ENCODE assay signal across 9 cellular contexts in genomic region chr7:74290590-74290950, GRCh38. TPM values are rescaled to one million over a fixed set of nuclear protein-coding genes. Genes with fewer than 3 reads are reported as not detected.
DNase-seq lines count a peak whose midpoint lies in the region; ATAC-seq, FAIRE-seq and TF ChIP-seq lines count a peak whose summit lies in the region.
"Had no signal": no experiment of that assay in that cellular context is flagged by ENCODE, and none has a peak within 500 bp of the region (broad histone marks: within the 10 kb centered on the region; RNA-seq: fewer than 3 reads in every experiment).

No MANE protein-coding gene starts in this region.

- H3K9me3 ChIP-seq in keratinocyte (ENCODE audit: control insufficient read depth, low read depth, low read length), result no peaks in the 10 kb centered on the region

- CTCF ChIA-PET in activated CD4-positive, alpha-beta T cell treated with anti-CD3 and anti-CD28 coated beads for 36 hours (lab: Charles Lee), result no interaction called here

- peak overlapping the region; percentile 71 for H3K9ac ChIP-seq in keratinocyte (ENCODE audit: control insufficient read depth, extremely low read depth, insufficient read depth, low read length)

- no peaks in the 10 kb centered on the region for H4K20me1 ChIP-seq in keratinocyte (ENCODE audit: control insufficient read depth, extremely low read depth, insufficient read depth, low read length)

- peak overlapping the region; percentile 69 to 83 (median 75) for H3K4me3 ChIP-seq in keratinocyte (ENCODE audit: control insufficient read depth in 2 of 3, extremely low read depth in 1 of 3, insufficient read depth in 2 of 3, low read depth in 1 of 3, low read length in 3 of 3)

- intact Hi-C loops in activated CD4-positive, alpha-beta T cell treated with anti-CD3 and anti-CD28 coated beads for 36 hours (cut with DNase I, micrococcal nuclease), result loop anchor here in 1 of 2 experiments (5.0 kb wide), 1 partner anchor 52 kb away; no protein-coding TSS in a partner anchor
- intact Hi-C loops in activated T-helper 2 cell treated with anti-CD3 and anti-CD28 coated beads, Interferon-gamma antibody, Interleukin-2, Interleukin-4, amounts not matched to agents 10 μg/mL and 5 μg/mL and 100 μg/mL, durations not matched to agents 14 hours and 24 hours and 36 hours (cut with micrococcal nuclease), result no loop called here

- ATAC-seq in activated CD4-positive, alpha-beta T cell treated with anti-CD3 and anti-CD28 coated beads for 36 hours, result no peak
- no peak for ATAC-seq in HG02642 (IDR thresholded peaks at IDR 0.05; ENCODE audit: poor library complexity, unreplicated experiment)

- dilution Hi-C loops in keratinocyte (cut with MboI; ENCODE audit: extremely low pct_ligation_motif_present, low sequenced_read_pairs), result no loop called here

- no peak overlapping the region for H3K27ac ChIP-seq in keratinocyte (ENCODE audit: control insufficient read depth, insufficient read depth, low read length)
- H3K27ac ChIP-seq in substantia nigra (ENCODE audit: low read depth, low read length, poor library complexity, severe bottlenecking), result peak overlapping the region; percentile 90

- peak overlapping the region; percentile 83 for H3K4me2 ChIP-seq in keratinocyte (ENCODE audit: control insufficient read depth, extremely low read depth, insufficient read depth, low read depth, low read length)

- peak overlapping the region; percentile 21 for H3K4me3 Mint-ChIP-seq in activated CD4-positive, alpha-beta T cell treated with anti-CD3 and anti-CD28 coated beads for 36 hours
- peak overlapping the region; percentile 2 for H3K4me3 Mint-ChIP-seq in activated T-helper 2 cell treated with anti-CD3 and anti-CD28 coated beads, Interferon-gamma antibody, Interleukin-2, Interleukin-4, amounts not matched to agents 10 μg/mL and 5 μg/mL and 100 μg/mL, durations not matched to agents 14 hours and 24 hours and 36 hours (ENCODE audit: low read depth)

- no peaks in the 10 kb centered on the region for H3K36me3 Mint-ChIP-seq in activated CD4-positive, alpha-beta T cell treated with anti-CD3 and anti-CD28 coated beads for 36 hours (ENCODE audit: low read depth)
- H3K36me3 Mint-ChIP-seq in activated T-helper 2 cell treated with anti-CD3 and anti-CD28 coated beads, Interferon-gamma antibody, Interleukin-2, Interleukin-4, amounts not matched to agents 10 μg/mL and 5 μg/mL and 100 μg/mL, durations not matched to agents 14 hours and 24 hours and 36 hours (ENCODE audit: low read depth), result no peaks in the 10 kb centered on the region

- peaks cover 26% of the 10 kb centered on the region for H3K79me2 ChIP-seq in keratinocyte (ENCODE audit: control insufficient read depth, insufficient read depth, low read length)

- peak overlapping the region; percentile 38 for H2AFZ ChIP-seq in keratinocyte (ENCODE audit: control insufficient read depth, low read length)

- POLR2A ChIA-PET in activated CD4-positive, alpha-beta T cell treated with anti-CD3 and anti-CD28 coated beads for 36 hours (lab: Charles Lee), result no interaction called here

- no peaks in the 10 kb centered on the region for H3K36me3 ChIP-seq in keratinocyte (ENCODE audit: control insufficient read depth in 2 of 2, extremely low read depth in 1 of 2, insufficient read depth in 2 of 2, low read length in 2 of 2)

- H3K4me1 ChIP-seq in keratinocyte (ENCODE audit: control insufficient read depth, extremely low read depth, insufficient read depth, low read length), result peaks cover 26% of the 10 kb centered on the region

- no peak for DNase-seq in activated CD4-positive, alpha-beta T cell treated with anti-CD3 and anti-CD28 coated beads for 36 hours
- DNase-seq in activated CD4-positive, alpha-beta T cell treated with anti-CD3 and anti-CD28 coated beads for 48 hours, result no peak
- DNase-seq in activated T-helper 2 cell treated with anti-CD3 and anti-CD28 coated beads, Interferon-gamma antibody, Interleukin-2, Interleukin-4, amounts not matched to agents 10 μg/mL and 5 μg/mL and 100 μg/mL, durations not matched to agents 14 hours and 24 hours and 36 hours (ENCODE audit: low spot score), result no peak
- no peak for DNase-seq in keratinocyte (ENCODE audit: low read depth, low spot score)
- DNase-seq in substantia nigra (lab: John Stamatoyannopoulos, UW), result peak in 17 of 49 donors; percentile 16 to 60 (median 42)
- DNase-seq in HuH-7 (ENCODE audit: low spot score), result no peak
- no peak for DNase-seq in stimulated activated CD4-positive, alpha-beta T cell treated with anti-CD3 and anti-CD28 coated beads, Interleukin-2, amount 100 ng/mL, for 48 hours
- DNase-seq: NCI-H187 treated with DMSO at 0.1 percent for 48 hours had no signal

- no peak overlapping the region for H3K27ac Mint-ChIP-seq in activated CD4-positive, alpha-beta T cell treated with anti-CD3 and anti-CD28 coated beads for 36 hours
- no peak overlapping the region for H3K27ac Mint-ChIP-seq in activated T-helper 2 cell treated with anti-CD3 and anti-CD28 coated beads, Interferon-gamma antibody, Interleukin-2, Interleukin-4, amounts not matched to agents 10 μg/mL and 5 μg/mL and 100 μg/mL, durations not matched to agents 14 hours and 24 hours and 36 hours

- peaks cover 16% of the 10 kb centered on the region for H3K4me1 Mint-ChIP-seq in activated CD4-positive, alpha-beta T cell treated with anti-CD3 and anti-CD28 coated beads for 36 hours
- peaks cover 15% of the 10 kb centered on the region for H3K4me1 Mint-ChIP-seq in activated T-helper 2 cell treated with anti-CD3 and anti-CD28 coated beads, Interferon-gamma antibody, Interleukin-2, Interleukin-4, amounts not matched to agents 10 μg/mL and 5 μg/mL and 100 μg/mL, durations not matched to agents 14 hours and 24 hours and 36 hours (ENCODE audit: low read depth)

- no peaks in the 10 kb centered on the region for H3K27me3 ChIP-seq in keratinocyte (ENCODE audit: control insufficient read depth, extremely low read depth, insufficient read depth, low read length)

- H3K27me3 Mint-ChIP-seq in activated CD4-positive, alpha-beta T cell treated with anti-CD3 and anti-CD28 coated beads for 36 hours, result peaks cover 15% of the 10 kb centered on the region
- H3K27me3 Mint-ChIP-seq in activated T-helper 2 cell treated with anti-CD3 and anti-CD28 coated beads, Interferon-gamma antibody, Interleukin-2, Interleukin-4, amounts not matched to agents 10 μg/mL and 5 μg/mL and 100 μg/mL, durations not matched to agents 14 hours and 24 hours and 36 hours (ENCODE audit: low read depth), result peaks cover 42% of the 10 kb centered on the region

- no peak for TF ChIP-seq CTCF in keratinocyte (optimal IDR thresholded peaks at IDR 0.05 in 1 of 3, IDR thresholded peaks at IDR 0.05 in 1 of 3, conservative IDR thresholded peaks at IDR 0.05 in 1 of 3; ENCODE audit: extremely low read depth in 1 of 3, insufficient read depth in 2 of 3, low read length in 3 of 3)

- no peak for FAIRE-seq in keratinocyte (lab: Jason Lieb, UNC)

- H3K9me1 ChIP-seq in keratinocyte (ENCODE audit: control insufficient read depth, extremely low read depth, insufficient read depth, low read length), result peaks cover 3% of the 10 kb centered on the region

- H3K9me3 Mint-ChIP-seq in activated CD4-positive, alpha-beta T cell treated with anti-CD3 and anti-CD28 coated beads for 36 hours (ENCODE audit: low read depth), result no peaks in the 10 kb centered on the region
- H3K9me3 Mint-ChIP-seq in activated T-helper 2 cell treated with anti-CD3 and anti-CD28 coated beads, Interferon-gamma antibody, Interleukin-2, Interleukin-4, amounts not matched to agents 10 μg/mL and 5 μg/mL and 100 μg/mL, durations not matched to agents 14 hours and 24 hours and 36 hours, result no peaks in the 10 kb centered on the region

RNA-seq across cellular contexts. Expression of gene CLIP2, which starts 1.4 kb away (rescaled TPM):
- 1 to 10 TPM; 1.4 to 1.8 TPM for total RNA-seq in activated CD4-positive, alpha-beta T cell treated with anti-CD3 and anti-CD28 coated beads for 36 hours
- total RNA-seq in activated T-helper 2 cell treated with anti-CD3 and anti-CD28 coated beads, Interferon-gamma antibody, Interleukin-2, Interleukin-4, amounts not matched to agents 10 μg/mL and 5 μg/mL and 100 μg/mL, durations not matched to agents 14 hours and 24 hours and 36 hours, result 2.1 and 2.7 TPM in 2 replicates
- polyA plus RNA-seq in keratinocyte, result 2.6 to 4.1 TPM (median 3.8 TPM) in 3 replicates
- 20.4 TPM for polyA plus RNA-seq in keratinocyte (2011; ENCODE audit: low read depth)
- polyA plus RNA-seq in keratinocyte (2011; cell fraction: cytosol; rRNA removed), result 2.1 and 5.5 TPM in 2 replicates
- 8.1 and 12.2 TPM in 2 replicates for polyA plus RNA-seq in keratinocyte (2011; cell fraction: nucleus; rRNA removed)
- 8.4 and 18.0 TPM in 2 replicates for polyA plus RNA-seq in keratinocyte (2012; ENCODE audit: low replicate concordance)
- polyA minus RNA-seq in keratinocyte, result 5.5 to 21.8 TPM (median 5.9 TPM) in 3 replicates
- polyA minus RNA-seq in keratinocyte (2011; cell fraction: cytosol; rRNA and poly(A)+ RNA removed), result 10.0 TPM
- 9.7 and 13.0 TPM in 2 replicates for polyA minus RNA-seq in keratinocyte (2011; cell fraction: nucleus; rRNA and poly(A)+ RNA removed)

RNA-seq across cellular contexts. Expression of gene RFC2, which starts 36.4 kb away (rescaled TPM):
- 100 to 1,000 TPM in 1 of 2 experiments, 10 to 100 TPM in 1; 84.9 to 123 TPM for total RNA-seq in activated CD4-positive, alpha-beta T cell treated with anti-CD3 and anti-CD28 coated beads for 36 hours
- total RNA-seq in activated T-helper 2 cell treated with anti-CD3 and anti-CD28 coated beads, Interferon-gamma antibody, Interleukin-2, Interleukin-4, amounts not matched to agents 10 μg/mL and 5 μg/mL and 100 μg/mL, durations not matched to agents 14 hours and 24 hours and 36 hours, result 82.9 and 85.2 TPM in 2 replicates
- 14.5 to 24.9 TPM (median 24.7 TPM) in 3 replicates for polyA plus RNA-seq in keratinocyte
- polyA plus RNA-seq in keratinocyte (2011; ENCODE audit: low read depth), result 12.6 TPM
- 15.3 and 16.2 TPM in 2 replicates for polyA plus RNA-seq in keratinocyte (2011; cell fraction: cytosol; rRNA removed)
- 10.3 and 11.2 TPM in 2 replicates for polyA plus RNA-seq in keratinocyte (2011; cell fraction: nucleus; rRNA removed)
- polyA plus RNA-seq in keratinocyte (2012; ENCODE audit: low replicate concordance), result 8.9 and 30.6 TPM in 2 replicates
- 18.9 to 38.2 TPM (median 29.1 TPM) in 3 replicates for polyA minus RNA-seq in keratinocyte
- 11.1 TPM for polyA minus RNA-seq in keratinocyte (2011; cell fraction: cytosol; rRNA and poly(A)+ RNA removed)
- 4.7 and 8.5 TPM in 2 replicates for polyA minus RNA-seq in keratinocyte (2011; cell fraction: nucleus; rRNA and poly(A)+ RNA removed)
